ENCODE assay signal across 19 cellular contexts in the genomic region with DNA sequence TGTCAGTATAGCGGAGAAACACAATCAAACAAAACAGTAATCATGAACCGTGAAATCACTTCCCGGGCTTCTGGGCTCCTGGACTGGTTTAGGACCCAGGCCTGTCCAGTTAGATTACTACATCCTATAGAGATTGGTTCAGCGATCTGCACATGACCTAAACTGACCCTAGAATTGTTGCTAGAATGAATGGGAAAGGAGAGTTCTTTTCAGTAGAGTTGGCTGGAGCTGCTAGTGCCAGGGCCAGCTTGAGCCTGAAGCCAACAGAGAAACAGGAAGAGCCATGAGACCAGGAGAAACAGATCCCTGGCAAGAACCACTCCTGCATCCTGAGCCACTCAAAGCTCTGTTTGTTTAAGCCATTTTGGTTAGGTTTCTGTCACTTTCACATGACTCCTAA.
DNase-seq lines count a peak whose midpoint lies in the region; ATAC-seq and TF ChIP-seq lines count a peak whose summit lies in the region.
"Had no signal": no experiment of that assay in that cellular context is flagged by ENCODE, and none has a peak within 500 bp of the region (broad histone marks: within the 10 kb centered on the region; RNA-seq: fewer than 3 reads in every experiment).

No MANE protein-coding gene starts in this region.

- no peaks in the 10 kb centered on the region for H3K4me1 ChIP-seq in stomach
- H3K4me1 ChIP-seq: right atrium auricular region had no signal

- H3K9me3 ChIP-seq in stomach, result no peaks in the 10 kb centered on the region
- H3K9me3 ChIP-seq: right atrium auricular region had no signal

- no peak for TF ChIP-seq CTCF in stomach (IDR thresholded peaks at IDR 0.05)
- no peak for TF ChIP-seq CTCF in coronary artery (IDR thresholded peaks at IDR 0.05)

- H3K36me3 ChIP-seq in stomach, result no peaks in the 10 kb centered on the region
- H3K36me3 ChIP-seq: right atrium auricular region had no signal

- TF ChIP-seq EP300 in stomach (IDR thresholded peaks at IDR 0.05), result no peak

- H3K27ac ChIP-seq in stomach, result no peak overlapping the region
- H3K27ac ChIP-seq in coronary artery, result peak overlapping the region in 1 of 2 donors; percentile 7
- H3K27ac ChIP-seq: right atrium auricular region had no signal

- intact Hi-C loops in stomach (cut with DNase I; ENCODE audit: low total_unique reads), result no loop called here

- in situ Hi-C loops in G401 (cut with HindIII; ENCODE audit: low sequenced_read_pairs), result no loop called here

- DNase-seq in G401 (ENCODE audit: low spot score), result peak; percentile 72
- DNase-seq in NCI-H510A treated with DMSO at 0.1 percent for 48 hours (lab: John Stamatoyannopoulos, UW), result peak; percentile 89
- peak; percentile 39 for DNase-seq in glomerular endothelial cell (ENCODE audit: extremely low read depth, low read depth, low spot score)
- DNase-seq in stomach, result peak; percentile 46
- DNase-seq in coronary artery (ENCODE audit: low spot score), result no peak
- no peak for DNase-seq in MV-4-11 (lab: John Stamatoyannopoulos, UW)
- DNase-seq in activated naive CD4-positive, alpha-beta T cell (lab: John Stamatoyannopoulos, UW), result no peak
- DNase-seq: activated CD4-positive, alpha-beta T cell treated with anti-CD3 and anti-CD28 coated beads, Interleukin-2, amount 10 ng/mL, durations not matched to agents 24 days and 14 days; activated naive CD8-positive, alpha-beta T cell treated with anti-CD3 and anti-CD28 coated beads, Interleukin-2, amount 50 U/mL, for 24 hours; COR-L47; GF-D8; H7; kidney glomerular epithelial cell; NCI-H1436; NCI-H226; stimulated activated CD4-positive, alpha-beta T cell treated with anti-CD3 and anti-CD28 coated beads, Interleukin-15, amount 100 ng/mL, for 24 hours had no signal

- TF ChIP-seq POLR2A in stomach (IDR thresholded peaks at IDR 0.05), result no peak

- no peaks in the 10 kb centered on the region for H3K27me3 ChIP-seq in stomach
- H3K27me3 ChIP-seq: right atrium auricular region had no signal

- ATAC-seq in GM18502 (IDR thresholded peaks at IDR 0.05; ENCODE audit: poor library complexity, unreplicated experiment), result no peak
- ATAC-seq: activated naive CD8-positive, alpha-beta T cell treated with anti-CD3 and anti-CD28 coated beads, Interleukin-2, amount 50 U/mL, for 24 hours; GM12878 had no signal

- H3K4me3 ChIP-seq in stomach, result no peak overlapping the region
- H3K4me3 ChIP-seq in coronary artery, result no peak overlapping the region
- H3K4me3 ChIP-seq: GM12878, right atrium auricular region had no signal

- 33 to 68% (median 42%) methylated on average over 4 of the region's 4 CpGs for WGBS in stomach, 5 donors

Comparison
In these comparisons a context has a peak if more than half of its experiments do, and no peak if none do; other contexts are left out.
1. DNase-seq: peak in G401 (single experiment), NCI-H510A treated with DMSO at 0.1 percent for 48 hours (single experiment), glomerular endothelial cell (single experiment) and stomach (single experiment); none in coronary artery (single experiment), MV-4-11 (single experiment) and activated naive CD4-positive, alpha-beta T cell (0 of 4).